ENCODE assay signal across 8 cellular contexts in genomic region chr17:50903604-50904521, GRCh38. TPM values are rescaled to one million over a fixed set of nuclear protein-coding genes. Genes with fewer than 3 reads are reported as not detected.
DNase-seq lines count a peak whose midpoint lies in the region; ATAC-seq, FAIRE-seq and TF ChIP-seq lines count a peak whose summit lies in the region.

No MANE protein-coding gene starts in this region.

- WGBS in sigmoid colon, 2 donors = 43 to 63% methylated on average over 10 of the region's 10 CpGs

- DNase-seq in sigmoid colon = no peak
- no peak for DNase-seq in erythroblast (lab: John Stamatoyannopoulos, UW)
- no peak for DNase-seq in GM19239 (ENCODE audit: insufficient read length, low spot score)
- DNase-seq in NCI-H2029 treated with DMSO at 0.1 percent for 48 hours (lab: John Stamatoyannopoulos, UW) = no peak

- ATAC-seq in esophagus mucosa = peak; percentile 54
- ATAC-seq in GM21423 (IDR thresholded peaks at IDR 0.05; ENCODE audit: unreplicated experiment) = no peak

- CTCF ChIA-PET in HEK293 (lab: Yijun Ruan, JAX) = interaction anchor here (0.6 to 1.5 kb wide), 4 partner anchors 40 to 53 kb away, joined by 3 to 4 read pairs (median 3); no protein-coding TSS in a partner anchor

- peak overlapping the region; percentile 32 for H3K9ac ChIP-seq in SU-DHL-6 (ENCODE audit: low read length)

- H3K9me3 ChIP-seq in HEK293 (ENCODE audit: control insufficient read depth, insufficient read depth, low read depth, low read length) = no peaks in the 10 kb centered on the region
- H3K9me3 ChIP-seq in SU-DHL-6 (ENCODE audit: insufficient read depth, low read length) = no peaks in the 10 kb centered on the region
- H3K9me3 ChIP-seq in sigmoid colon = no peaks in the 10 kb centered on the region

- H3K9me2 ChIP-seq in SU-DHL-6 (replicated peaks; ENCODE audit: insufficient read depth, low read length) = no peaks in the 10 kb centered on the region

- no peaks in the 10 kb centered on the region for H4K20me1 ChIP-seq in SU-DHL-6 (ENCODE audit: low read depth, low read length)

- intact Hi-C loops in sigmoid colon (cut with DNase I) = loop anchor here (1.0 to 5.0 kb wide), 2 partner anchors 38 to 40 kb away; no protein-coding TSS in a partner anchor

- no peak for FAIRE-seq in GM19239 (lab: Jason Lieb, UNC)

- H3F3A ChIP-seq in SU-DHL-6 (ENCODE audit: insufficient read depth) = 0 out of 2 replicates have a peak, but pooled peaks cover 6% of the 10 kb centered on the region

- TF ChIP-seq CTCF in HEK293 (tag by site-specific recombination; IDR thresholded peaks at IDR 0.05) (no peak), SU-DHL-6 (IDR thresholded peaks at IDR 0.05; ENCODE audit: insufficient read depth, low read length, poor library complexity, severe bottlenecking) (no peak), sigmoid colon (IDR thresholded peaks at IDR 0.05) (peak in 1 of 4 experiments; percentile 7)

- TF ChIP-seq EP300 in sigmoid colon (IDR thresholded peaks at IDR 0.05) = peak in 2 of 4 donors; percentile 25 to 66

- H3K4me1 ChIP-seq in HEK293 (ENCODE audit: control insufficient read depth, insufficient read depth, low read length) = peaks cover 19% of the 10 kb centered on the region
- H3K4me1 ChIP-seq in sigmoid colon = peaks cover 4 to 44% (median 41%) of the 10 kb centered on the region in 4 donors

- POLR2A ChIA-PET in HEK293 (lab: Yijun Ruan, JAX) = interaction anchor here (2.0 to 2.6 kb wide), 2 partner anchors 37 kb away, joined by 8 to 24 read pairs; partner anchors contain the start of gene TOB1

- peak overlapping the region; percentile 47 for H3K4me2 ChIP-seq in SU-DHL-6 (ENCODE audit: low read depth, low read length, poor library complexity, severe bottlenecking)

- H3K27ac ChIP-seq in HEK293 (ENCODE audit: extremely low read depth, low read depth, low read length) (no peak overlapping the region; the same call in 1 of the 2 replicates), SU-DHL-6 (ENCODE audit: low read depth, low read length) (peak overlapping the region; percentile 90), sigmoid colon (peak overlapping the region; percentile 81 to 98 (median 95))

- H3K36me3 ChIP-seq in HEK293 (ENCODE audit: control insufficient read depth in 2 of 2, insufficient read depth in 1 of 2, low read length in 2 of 2) (no peaks in the 10 kb centered on the region), SU-DHL-6 (ENCODE audit: low read length) (no peaks in the 10 kb centered on the region), sigmoid colon (no peaks in the 10 kb centered on the region)

- H2AFZ ChIP-seq in SU-DHL-6 (ENCODE audit: low read depth, low read length, severe bottlenecking) = peak overlapping the region; percentile 47

- H3K79me2 ChIP-seq in SU-DHL-6 (ENCODE audit: insufficient read depth, low read length) = no peaks in the 10 kb centered on the region

- no peak for TF ChIP-seq POLR2A in sigmoid colon (IDR thresholded peaks at IDR 0.05)
- no peak for TF ChIP-seq POLR2A in erythroblast (IDR thresholded peaks at IDR 0.05; ENCODE audit: low read length)

- no peaks in the 10 kb centered on the region for H3K27me3 ChIP-seq in SU-DHL-6 (ENCODE audit: low read length)
- no peaks in the 10 kb centered on the region for H3K27me3 ChIP-seq in sigmoid colon

- H3K4me3 ChIP-seq in HEK293 (ENCODE audit: low read depth, low read length) = no peak overlapping the region
- peak overlapping the region; percentile 33 for H3K4me3 ChIP-seq in SU-DHL-6 (ENCODE audit: insufficient read depth, low read length, poor library complexity, severe bottlenecking)
- no peak overlapping the region for H3K4me3 ChIP-seq in sigmoid colon

TF ChIP-seq in HEK293, 187 proteins besides CTCF, POLR2A, EP300 and RAD21:
- TF ChIP-seq ZNF660 (tag by site-specific recombination; IDR thresholded peaks at IDR 0.05) (no peak), ZBTB20 (tag by site-specific recombination; IDR thresholded peaks at IDR 0.05) (peak; percentile 74), ZNF530 (tag by site-specific recombination; IDR thresholded peaks at IDR 0.05; ENCODE audit: low read depth) (no peak), PRDM10 (tag by site-specific recombination; IDR thresholded peaks at IDR 0.05) (peak; percentile 99), ZNF555 (tag by site-specific recombination; conservative IDR thresholded peaks at IDR 0.05) (no peak), ZFP69B (tag by site-specific recombination; IDR thresholded peaks at IDR 0.05) (no peak), HOXC10 (CRISPR knock-in tag; IDR thresholded peaks at IDR 0.05) (no peak), SALL2 (tag by site-specific recombination; IDR thresholded peaks at IDR 0.05; ENCODE audit: borderline replicate concordance) (peak; percentile 64; the same call in 1 of the 2 replicates), GLIS1 (tag by site-specific recombination; IDR thresholded peaks at IDR 0.05) (no peak), ZBTB44 (tag by site-specific recombination; IDR thresholded peaks at IDR 0.05) (peak; percentile 52), ZNF843 (tag by site-specific recombination; IDR thresholded peaks at IDR 0.05) (no peak)
TF ChIP-seq in HEK293: peak in this region for 4.

RNA-seq across cellular contexts. Expression of gene TOB1, which starts 37.7 kb away (rescaled TPM):
- total RNA-seq in esophagus mucosa = 60.8 TPM
- total RNA-seq in sigmoid colon = 10 to 100 TPM; 16.2 to 31.1 (median 30.1) TPM
- polyA plus RNA-seq in sigmoid colon = 10 to 100 TPM; 32.4 to 57.1 (median 39.4) TPM
